In genomic region chr22:50191041-50191740, GRCh38 we compare ENCODE assay signal across 7 cellular contexts.
A peak's percentile ranks its signal among the peaks of the same experiment; 100 is the strongest.
DNase-seq lines count a peak whose midpoint lies in the region; ATAC-seq and TF ChIP-seq lines count a peak whose summit lies in the region.

No MANE protein-coding gene starts in this region.

- no peaks in the 10 kb centered on the region for H3K9me3 ChIP-seq in iPS-18c (ENCODE audit: control insufficient read depth, insufficient read depth, low read length)

- H3K36me3 Mint-ChIP-seq in activated naive CD4-positive, alpha-beta T cell treated with anti-CD3 and anti-CD28 coated beads, Interleukin-2, amount 10 ng/mL, durations not matched to agents 7 days and 5 days, result peaks cover 27% of the 10 kb centered on the region

- H3K27ac ChIP-seq in RWPE1, result peak overlapping the region; percentile 97

- no peak for DNase-seq in RWPE1 (ENCODE audit: low spot score)
- peak; percentile 85 for DNase-seq in activated naive CD4-positive, alpha-beta T cell treated with anti-CD3 and anti-CD28 coated beads, Interleukin-2, amount 10 ng/mL, durations not matched to agents 7 days and 5 days
- peak; percentile 58 for DNase-seq in stimulated activated CD8-positive, alpha-beta memory T cell treated with anti-CD3 and anti-CD28 coated beads, Interleukin-12 subunit alpha, Interleukin-12 subunit beta, amount 100 ng/mL, for 1 hour (ENCODE audit: low read depth)
- no peak for DNase-seq in NCI-H1417 treated with DMSO at 0.1 percent for 48 hours (lab: John Stamatoyannopoulos, UW)
- DNase-seq in dedifferentiated amniotic fluid mesenchymal stem cell (ENCODE audit: extremely low spot score), result no peak

- H3K4me1 Mint-ChIP-seq in activated naive CD4-positive, alpha-beta T cell treated with anti-CD3 and anti-CD28 coated beads, Interleukin-2, amount 10 ng/mL, durations not matched to agents 7 days and 5 days, result peaks cover 53% of the 10 kb centered on the region

- ATAC-seq in GM21528 (IDR thresholded peaks at IDR 0.05; ENCODE audit: low FRiP score, unreplicated experiment), result peak; percentile 28

- POLR2A ChIA-PET in RWPE1 (lab: Yijun Ruan, JAX; ENCODE audit: low non-redundant PET), result no interaction called here

- H3K4me3 Mint-ChIP-seq in activated naive CD4-positive, alpha-beta T cell treated with anti-CD3 and anti-CD28 coated beads, Interleukin-2, amount 10 ng/mL, durations not matched to agents 7 days and 5 days, result peak overlapping the region; percentile 80

- H3K9me3 Mint-ChIP-seq in activated naive CD4-positive, alpha-beta T cell treated with anti-CD3 and anti-CD28 coated beads, Interleukin-2, amount 10 ng/mL, durations not matched to agents 7 days and 5 days, result no peaks in the 10 kb centered on the region

- peak overlapping the region; percentile 98 for H3K27ac Mint-ChIP-seq in activated naive CD4-positive, alpha-beta T cell treated with anti-CD3 and anti-CD28 coated beads, Interleukin-2, amount 10 ng/mL, durations not matched to agents 7 days and 5 days

- peak overlapping the region; percentile 49 for H3K4me3 ChIP-seq in iPS-18c (ENCODE audit: insufficient read depth, low read depth, low read length)

- TF ChIP-seq CTCF in RWPE1 (conservative IDR thresholded peaks at IDR 0.05; ENCODE audit: low read depth), result no peak

- CTCF ChIA-PET in RWPE1 (lab: Yijun Ruan, JAX), result interaction anchor here (0.5 to 0.6 kb wide), 2 partner anchors 19 to 184 kb away, joined by 4 read pairs; no protein-coding TSS in a partner anchor
- CTCF ChIA-PET in activated naive CD4-positive, alpha-beta T cell treated with anti-CD3 and anti-CD28 coated beads, Interleukin-2, amount 10 ng/mL, durations not matched to agents 7 days and 5 days (lab: Charles Lee), result interaction anchor here (0.7 to 1.9 kb wide), 3 partner anchors 17 to 281 kb away, joined by 3 to 6 read pairs (median 3); no protein-coding TSS in a partner anchor

- H3K27me3 Mint-ChIP-seq in activated naive CD4-positive, alpha-beta T cell treated with anti-CD3 and anti-CD28 coated beads, Interleukin-2, amount 10 ng/mL, durations not matched to agents 7 days and 5 days, result no peaks in the 10 kb centered on the region

Comparison
In these comparisons a context has a peak if more than half of its experiments do, and no peak if none do; other contexts are left out.
1. DNase-seq: peak in activated naive CD4-positive, alpha-beta T cell treated with anti-CD3 and anti-CD28 coated beads, Interleukin-2, amount 10 ng/mL, durations not matched to agents 7 days and 5 days (single experiment) and stimulated activated CD8-positive, alpha-beta memory T cell treated with anti-CD3 and anti-CD28 coated beads, Interleukin-12 subunit alpha, Interleukin-12 subunit beta, amount 100 ng/mL, for 1 hour (single experiment); none in RWPE1 (single experiment), NCI-H1417 treated with DMSO at 0.1 percent for 48 hours (single experiment) and dedifferentiated amniotic fluid mesenchymal stem cell (single experiment).